26 cellular contexts compared by ENCODE assay signal in the genomic region with DNA sequence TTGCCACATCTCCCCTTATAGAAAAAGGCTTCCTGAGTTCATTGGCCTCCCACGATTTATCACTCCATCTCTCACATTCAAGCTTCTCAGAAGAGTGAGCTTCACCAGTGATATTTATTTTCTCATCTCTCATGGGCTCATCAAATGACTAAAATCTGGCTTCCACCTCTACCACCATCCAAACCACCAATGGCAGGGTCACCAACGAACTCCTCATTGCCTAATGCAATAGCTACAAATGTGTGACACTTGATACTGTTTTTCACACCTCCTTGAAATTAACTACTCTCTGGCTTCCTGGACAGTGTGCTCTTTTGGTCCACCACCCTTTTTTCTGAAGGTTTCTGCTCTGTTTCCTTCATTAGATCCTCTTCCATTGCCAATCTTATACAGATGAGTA.
A peak's percentile ranks its signal among the peaks of the same experiment; 100 is the strongest.
DNase-seq lines count a peak whose midpoint lies in the region; ATAC-seq, FAIRE-seq and TF ChIP-seq lines count a peak whose summit lies in the region.
"Had no signal": no experiment of that assay in that cellular context is flagged by ENCODE, and none has a peak within 500 bp of the region (broad histone marks: within the 10 kb centered on the region; RNA-seq: fewer than 3 reads in every experiment).

No MANE protein-coding gene starts in this region.

- no peak overlapping the region for H3K27ac Mint-ChIP-seq in activated CD8-positive, alpha-beta memory T cell treated with anti-CD3 and anti-CD28 coated beads, Interleukin-2, amount 10 ng/mL, durations not matched to agents 7 days and 5 days
- peak overlapping the region; percentile 46 for H3K27ac Mint-ChIP-seq in nephron progenitor cell
- H3K27ac Mint-ChIP-seq: CD14-positive monocyte; CD4-positive, alpha-beta T cell; CD8-positive, alpha-beta memory T cell; H9 had no signal

- H3K9me3 Mint-ChIP-seq in activated CD8-positive, alpha-beta memory T cell treated with anti-CD3 and anti-CD28 coated beads, Interleukin-2, amount 10 ng/mL, durations not matched to agents 7 days and 5 days (ENCODE audit: low read depth), result no peaks in the 10 kb centered on the region
- H3K9me3 Mint-ChIP-seq in nephron progenitor cell, result no peaks in the 10 kb centered on the region
- H3K9me3 Mint-ChIP-seq: CD4-positive, alpha-beta T cell; CD8-positive, alpha-beta memory T cell had no signal

- H3K27me3 Mint-ChIP-seq in activated CD8-positive, alpha-beta memory T cell treated with anti-CD3 and anti-CD28 coated beads, Interleukin-2, amount 10 ng/mL, durations not matched to agents 7 days and 5 days, result no peaks in the 10 kb centered on the region
- no peaks in the 10 kb centered on the region for H3K27me3 Mint-ChIP-seq in nephron progenitor cell (ENCODE audit: low read depth, poor library complexity)
- H3K27me3 Mint-ChIP-seq: CD4-positive, alpha-beta T cell had no signal

- FAIRE-seq in bronchial epithelial cell (lab: Jason Lieb, UNC), result peak; percentile 23
- FAIRE-seq: A549, D721Med, GM12891, H1 had no signal

- no peak for TF ChIP-seq CTCF in bronchial epithelial cell (IDR thresholded peaks at IDR 0.05; ENCODE audit: insufficient read depth, low read length, severe bottlenecking)
- no peak for TF ChIP-seq CTCF in nephron progenitor cell (IDR thresholded peaks at IDR 0.05)
- TF ChIP-seq CTCF in uterus (IDR thresholded peaks at IDR 0.05), result no peak

- no peak overlapping the region for H3K4me3 ChIP-seq in bronchial epithelial cell (ENCODE audit: low read depth, low read length)
- H3K4me3 ChIP-seq in uterus, result no peak overlapping the region
- H3K4me3 ChIP-seq: A549; BLaER1 treated with 17β-estradiol and CSF1 and Interleukin-3, amounts not matched to agents 10 nM and 100 nM; GM23248 had no signal

- ATAC-seq in activated CD8-positive, alpha-beta memory T cell treated with anti-CD3 and anti-CD28 coated beads, Interleukin-2, amount 10 ng/mL, durations not matched to agents 7 days and 5 days, result no peak
- ATAC-seq in GM21717 (IDR thresholded peaks at IDR 0.05; ENCODE audit: unreplicated experiment), result no peak
- ATAC-seq: A549, HCT116 had no signal

- no peaks in the 10 kb centered on the region for H3K4me1 ChIP-seq in uterus
- H3K4me1 ChIP-seq: A549, BE2C had no signal

- no peaks in the 10 kb centered on the region for H3K9me3 ChIP-seq in uterus
- H3K9me3 ChIP-seq: A549; BE2C; BLaER1 treated with 17β-estradiol and CSF1 and Interleukin-3, amounts not matched to agents 10 nM and 100 nM had no signal

- peaks cover 17% of the 10 kb centered on the region for H3K4me1 Mint-ChIP-seq in activated CD8-positive, alpha-beta memory T cell treated with anti-CD3 and anti-CD28 coated beads, Interleukin-2, amount 10 ng/mL, durations not matched to agents 7 days and 5 days
- peaks cover 10% of the 10 kb centered on the region for H3K4me1 Mint-ChIP-seq in nephron progenitor cell
- H3K4me1 Mint-ChIP-seq: CD8-positive, alpha-beta memory T cell had no signal

- DNase-seq in activated CD8-positive, alpha-beta memory T cell treated with anti-CD3 and anti-CD28 coated beads, Interleukin-2, amount 10 ng/mL, durations not matched to agents 7 days and 5 days, result peak; percentile 40
- no peak for DNase-seq in activated CD8-positive, alpha-beta memory T cell treated with anti-CD3 and anti-CD28 coated beads for 24 hours
- DNase-seq in bronchial epithelial cell (ENCODE audit: low read depth) (no peak), nephron progenitor cell (no peak), uterus (no peak)
- no peak for DNase-seq in effector CD8-positive, alpha-beta T cell (lab: John Stamatoyannopoulos, UW)
- DNase-seq: 8988T; ACHN; AML-193; BE2C; CD4-positive, alpha-beta T cell; CD8-positive, alpha-beta memory T cell; DMS 273 treated with DMSO at 0.1 percent for 48 hours; DMS79; EL; GDM1; GM23248; H9 had no signal

- intact Hi-C loops in uterus (cut with DNase I; ENCODE audit: low total_unique reads), result no loop called here

- TF ChIP-seq POLR2A in uterus (IDR thresholded peaks at IDR 0.05), result no peak

- H3K27me3 ChIP-seq in bronchial epithelial cell (ENCODE audit: control insufficient read depth, insufficient read depth, low read length), result no peaks in the 10 kb centered on the region
- H3K27me3 ChIP-seq in uterus, result no peaks in the 10 kb centered on the region
- H3K27me3 ChIP-seq: BE2C had no signal

- no peaks in the 10 kb centered on the region for H3K36me3 Mint-ChIP-seq in activated CD8-positive, alpha-beta memory T cell treated with anti-CD3 and anti-CD28 coated beads, Interleukin-2, amount 10 ng/mL, durations not matched to agents 7 days and 5 days
- H3K36me3 Mint-ChIP-seq in nephron progenitor cell (ENCODE audit: low read depth), result no peaks in the 10 kb centered on the region
- H3K36me3 Mint-ChIP-seq: CD14-positive monocyte; CD8-positive, alpha-beta memory T cell had no signal

- H3K36me3 ChIP-seq in bronchial epithelial cell (ENCODE audit: control insufficient read depth, insufficient read depth, low read length), result no peaks in the 10 kb centered on the region
- H3K36me3 ChIP-seq in uterus, result no peaks in the 10 kb centered on the region
- H3K36me3 ChIP-seq: BE2C; BLaER1 treated with 17β-estradiol and CSF1 and Interleukin-3, amounts not matched to agents 10 nM and 100 nM had no signal

- H3K27ac ChIP-seq in uterus, result no peak overlapping the region
- H3K27ac ChIP-seq: A549; BLaER1 treated with 17β-estradiol and CSF1 and Interleukin-3, amounts not matched to agents 10 nM and 100 nM; GM23248 had no signal

- CTCF ChIA-PET in activated CD8-positive, alpha-beta memory T cell treated with anti-CD3 and anti-CD28 coated beads, Interleukin-2, amount 10 ng/mL, durations not matched to agents 7 days and 5 days (lab: Charles Lee), result no interaction called here

- no peak overlapping the region for H3K4me3 Mint-ChIP-seq in activated CD8-positive, alpha-beta memory T cell treated with anti-CD3 and anti-CD28 coated beads, Interleukin-2, amount 10 ng/mL, durations not matched to agents 7 days and 5 days
- H3K4me3 Mint-ChIP-seq in nephron progenitor cell, result no peak overlapping the region
- H3K4me3 Mint-ChIP-seq: CD14-positive monocyte; CD4-positive, alpha-beta T cell; CD8-positive, alpha-beta memory T cell; H9 had no signal
